Comparison of ENCODE assay signal across 8 cellular contexts in genomic region chr17:76671123-76671911, GRCh38.
DNase-seq lines count a peak whose midpoint lies in the region; ATAC-seq lines count a peak whose summit lies in the region.

No MANE protein-coding gene starts in this region.

- DNase-seq in C1 segment of cervical spinal cord (lab: John Stamatoyannopoulos, UW) (peak; percentile 93 to 100 (median 99)), NCI-H69 (lab: John Stamatoyannopoulos, UW) (peak; percentile 100), dedifferentiated amniotic fluid mesenchymal stem cell (ENCODE audit: extremely low spot score) (peak; percentile 100), left kidney (ENCODE audit: low read depth, low spot score) (peak; percentile 100)
- peak; percentile 98 for DNase-seq in activated CD4-positive, alpha-beta T cell treated with anti-CD3 and anti-CD28 coated beads, Interleukin-2, amount 50 U/mL, for 1 hour
- peak; percentile 99 for DNase-seq in stimulated activated CD4-positive, alpha-beta T cell treated with anti-CD3 and anti-CD28 coated beads, Interleukin-1b, Interleukin-23, amount 100 ng/mL, for 48 hours

- peak; percentile 96 for ATAC-seq in GM19372 (IDR thresholded peaks at IDR 0.05; ENCODE audit: low read depth, unreplicated experiment)
- peak; percentile 97 for ATAC-seq in HG03521 (IDR thresholded peaks at IDR 0.05; ENCODE audit: unreplicated experiment)

Comparison
In these comparisons a context has a peak if more than half of its experiments do, and no peak if none do; other contexts are left out.
1. Peak in every context shown above with its lines: DNase-seq and ATAC-seq.